In the genomic region with DNA sequence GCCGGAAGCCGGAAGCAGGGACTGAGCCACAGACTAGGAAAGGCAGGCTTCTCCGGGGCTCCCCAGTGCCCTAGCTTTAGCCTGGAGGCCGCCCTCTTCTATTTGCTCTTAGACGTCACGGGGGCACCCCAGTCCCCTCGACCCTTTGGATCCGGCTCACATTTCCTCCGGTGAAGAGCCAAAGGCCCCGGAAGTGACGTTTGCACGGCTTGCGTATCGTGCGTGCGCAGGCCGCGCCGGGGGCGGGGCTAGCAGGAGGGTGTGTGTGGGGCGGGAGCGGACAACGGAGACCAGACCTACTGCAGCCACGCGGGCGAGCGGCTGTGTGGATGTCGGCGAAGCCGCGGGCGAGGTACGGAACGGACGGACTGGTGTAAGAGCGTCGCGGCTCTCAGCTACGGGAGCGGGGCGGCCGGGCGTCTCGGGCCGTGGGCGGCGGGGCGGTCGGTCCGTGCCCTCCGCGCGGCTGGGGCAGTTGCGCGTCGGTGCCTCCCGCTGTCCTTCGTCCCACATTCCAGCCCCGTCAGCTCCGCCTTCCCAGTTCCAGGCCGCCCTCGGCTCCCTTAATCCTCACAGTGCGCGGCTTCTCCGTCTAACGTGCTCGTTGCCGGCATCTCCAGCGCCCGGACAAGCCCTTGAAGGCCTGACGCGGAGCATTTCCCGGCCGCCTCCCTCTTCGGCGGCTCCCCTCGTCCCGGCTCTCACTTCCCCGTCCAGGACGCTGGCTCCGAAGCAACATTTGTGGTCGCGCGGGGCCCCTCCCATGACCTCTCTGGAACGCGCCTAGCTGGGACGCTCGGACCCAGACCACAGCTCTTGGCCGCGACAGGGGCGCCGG, we compare ENCODE assay signal across 8 cellular contexts. TPM values are rescaled to one million over a fixed set of nuclear protein-coding genes. Genes with fewer than 3 reads are reported as not detected.
DNase-seq lines count a peak whose midpoint lies in the region; ATAC-seq and TF ChIP-seq lines count a peak whose summit lies in the region.

No MANE protein-coding gene starts in this region.

- H3K4me3 ChIP-seq in left lung, result peak overlapping the region; percentile 76 to 95

- H3K9me3 ChIP-seq in left lung, result no peaks in the 10 kb centered on the region

- peak; percentile 93 to 99 (median 96) for DNase-seq in C1 segment of cervical spinal cord (lab: John Stamatoyannopoulos, UW)
- DNase-seq in NCI-H526 treated with DMSO at 0.1 percent for 48 hours (lab: John Stamatoyannopoulos, UW), result peak; percentile 93
- DNase-seq in activated CD4-positive, alpha-beta T cell treated with anti-CD3 and anti-CD28 coated beads, Interleukin-2, amount 50 U/mL, for 1 hour, result peak; percentile 97
- peak; percentile 97 for DNase-seq in dedifferentiated amniotic fluid mesenchymal stem cell (ENCODE audit: extremely low spot score)
- DNase-seq in left lung, result peak; percentile 98 to 99
- peak; percentile 94 for DNase-seq in stimulated activated CD4-positive, alpha-beta T cell treated with anti-CD3 and anti-CD28 coated beads, Interleukin-2, amount 100 ng/mL, for 4 hours (ENCODE audit: low read depth)

- ATAC-seq in GM19351 (IDR thresholded peaks at IDR 0.05; ENCODE audit: unreplicated experiment), result peak; percentile 88
- peak; percentile 93 for ATAC-seq in HG03520 (IDR thresholded peaks at IDR 0.05; ENCODE audit: unreplicated experiment)
- ATAC-seq in left lung, result peak; percentile 98

- intact Hi-C loops in left lung (cut with DNase I), result no loop called here

- peaks cover 0 to 33% of the 10 kb centered on the region in 2 donors for H3K4me1 ChIP-seq in left lung

- peak in 1 of 2 donors; percentile 0 for TF ChIP-seq CTCF in left lung (IDR thresholded peaks at IDR 0.05)

- peak overlapping the region; percentile 96 to 100 for H3K27ac ChIP-seq in left lung

- H3K27me3 ChIP-seq in left lung, result no peaks in the 10 kb centered on the region

- no peaks in the 10 kb centered on the region for H3K36me3 ChIP-seq in left lung

RNA-seq across cellular contexts. Expression of a gene that starts 25.8 kb away (rescaled TPM):
- total RNA-seq in left lung, result 10 to 100 TPM; 10.4 to 12.4 TPM

Comparison
In these comparisons a context has a peak if more than half of its experiments do, and no peak if none do; other contexts are left out.
1. Peak in every context shown above with its lines: DNase-seq, ATAC-seq, H3K4me3 ChIP-seq and H3K27ac ChIP-seq.